Comparison of ENCODE assay signal across 9 cellular contexts in genomic region chr17:61403846-61404701, GRCh38. TPM values are rescaled to one million over a fixed set of nuclear protein-coding genes. Genes with fewer than 3 reads are reported as not detected.
DNase-seq lines count a peak whose midpoint lies in the region; ATAC-seq lines count a peak whose summit lies in the region.
"Had no signal": no experiment of that assay in that cellular context is flagged by ENCODE, and none has a peak within 500 bp of the region (broad histone marks: within the 10 kb centered on the region; RNA-seq: fewer than 3 reads in every experiment).

No MANE protein-coding gene starts in this region.

- no peak for ATAC-seq in stimulated activated memory B cell treated with anti-CD40 and anti-IgM and Interleukin-4, amounts not matched to agents 10 μg/mL and 1 μg/mL and 100 μg/mL, for 72 hours
- no peak for ATAC-seq in HG02763 (IDR thresholded peaks at IDR 0.05; ENCODE audit: unreplicated experiment)

- DNase-seq in NCI-H345 (lab: John Stamatoyannopoulos, UW), result peak; percentile 34
- DNase-seq in NCI-H345 treated with DMSO at 0.1 percent for 48 hours (lab: John Stamatoyannopoulos, UW; ENCODE audit: unreplicated experiment), result no peak
- peak; percentile 49 to 50 for DNase-seq in activated T-cell treated with anti-CD3 and anti-CD28 coated beads, Interleukin-2, amount 50 U/mL, for 48 hours
- DNase-seq in dermis blood vessel endothelial cell, result no peak
- DNase-seq in GM19238 (ENCODE audit: insufficient read length, low spot score), result no peak

- no peaks in the 10 kb centered on the region for H3K4me1 ChIP-seq in iPS-15b (ENCODE audit: control insufficient read depth, insufficient read depth, low read length)

- H3K9me3 Mint-ChIP-seq in stimulated activated memory B cell treated with anti-CD40 and anti-IgM and Interleukin-4, amounts not matched to agents 10 μg/mL and 1 μg/mL and 100 μg/mL, for 72 hours, result no peaks in the 10 kb centered on the region

- no peaks in the 10 kb centered on the region for H3K36me3 Mint-ChIP-seq in stimulated activated memory B cell treated with anti-CD40 and anti-IgM and Interleukin-4, amounts not matched to agents 10 μg/mL and 1 μg/mL and 100 μg/mL, for 72 hours

- H3K36me3 ChIP-seq in iPS-15b (ENCODE audit: control insufficient read depth, insufficient read depth, low read length), result no peaks in the 10 kb centered on the region
- H3K36me3 ChIP-seq: neutrophil had no signal

- H3K4me1 Mint-ChIP-seq in stimulated activated memory B cell treated with anti-CD40 and anti-IgM and Interleukin-4, amounts not matched to agents 10 μg/mL and 1 μg/mL and 100 μg/mL, for 72 hours, result peaks cover 47% of the 10 kb centered on the region

- H3K9me3 ChIP-seq in iPS-15b (ENCODE audit: control insufficient read depth, insufficient read depth, low read length), result no peaks in the 10 kb centered on the region
- H3K9me3 ChIP-seq: neutrophil had no signal

- no peak overlapping the region for H3K27ac Mint-ChIP-seq in stimulated activated memory B cell treated with anti-CD40 and anti-IgM and Interleukin-4, amounts not matched to agents 10 μg/mL and 1 μg/mL and 100 μg/mL, for 72 hours

- peaks cover 81% of the 10 kb centered on the region for H3K27me3 Mint-ChIP-seq in stimulated activated memory B cell treated with anti-CD40 and anti-IgM and Interleukin-4, amounts not matched to agents 10 μg/mL and 1 μg/mL and 100 μg/mL, for 72 hours

- H3K27me3 ChIP-seq in iPS-15b (ENCODE audit: control insufficient read depth, insufficient read depth, low read length), result peaks cover 93% of the 10 kb centered on the region

- peak overlapping the region; percentile 37 for H3K4me3 ChIP-seq in iPS-15b (ENCODE audit: low read depth, low read length)

- H3K4me3 Mint-ChIP-seq in stimulated activated memory B cell treated with anti-CD40 and anti-IgM and Interleukin-4, amounts not matched to agents 10 μg/mL and 1 μg/mL and 100 μg/mL, for 72 hours, result peak overlapping the region; percentile 69

- no peak overlapping the region for H3K9ac ChIP-seq in iPS-15b (ENCODE audit: low read depth, low read length)

RNA-seq across cellular contexts. Expression of gene TBX2, which starts 4.4 kb away (rescaled TPM):
- total RNA-seq in dermis blood vessel endothelial cell, result 0.09 and 0.34 TPM in 2 replicates

RNA-seq across cellular contexts. Expression of gene TBX4, which starts 48.1 kb away (rescaled TPM):
- not detected in 2 replicates for total RNA-seq in dermis blood vessel endothelial cell

Comparison
In these comparisons a context has a peak if more than half of its experiments do, and no peak if none do; other contexts are left out.
1. DNase-seq: peak in NCI-H345 (single experiment) and activated T-cell treated with anti-CD3 and anti-CD28 coated beads, Interleukin-2, amount 50 U/mL, for 48 hours (2 of 2); none in NCI-H345 treated with DMSO at 0.1 percent for 48 hours (single experiment), dermis blood vessel endothelial cell (single experiment) and GM19238 (single experiment).